9 cellular contexts compared by ENCODE assay signal in genomic region chr13:73335226-73335625, GRCh38.
DNase-seq lines count a peak whose midpoint lies in the region; ATAC-seq and TF ChIP-seq lines count a peak whose summit lies in the region.
"Had no signal": no experiment of that assay in that cellular context is flagged by ENCODE, and none has a peak within 500 bp of the region (broad histone marks: within the 10 kb centered on the region; RNA-seq: fewer than 3 reads in every experiment).

No MANE protein-coding gene starts in this region.

- WGBS in tibial nerve, 2 donors, result 70 to 74% methylated on average over 5 of the region's 5 CpGs

- no peaks in the 10 kb centered on the region for H3K4me1 ChIP-seq in tibial nerve
- H3K4me1 ChIP-seq: esophagus muscularis mucosa had no signal

- no peaks in the 10 kb centered on the region for H3K27me3 ChIP-seq in tibial nerve
- H3K27me3 ChIP-seq: esophagus muscularis mucosa had no signal

- no peaks in the 10 kb centered on the region for H3K9me3 ChIP-seq in tibial nerve
- H3K9me3 ChIP-seq: esophagus muscularis mucosa had no signal

- TF ChIP-seq CTCF in tibial nerve (IDR thresholded peaks at IDR 0.05), result no peak

- no peak for TF ChIP-seq POLR2A in tibial nerve (IDR thresholded peaks at IDR 0.05)

- H3K27ac ChIP-seq in tibial nerve, result no peak overlapping the region
- H3K27ac ChIP-seq: esophagus muscularis mucosa had no signal

- H3K36me3 ChIP-seq in tibial nerve, result no peaks in the 10 kb centered on the region
- H3K36me3 ChIP-seq: esophagus muscularis mucosa had no signal

- no peak overlapping the region for H3K4me3 ChIP-seq in tibial nerve
- H3K4me3 ChIP-seq: esophagus muscularis mucosa had no signal

- DNase-seq in Daoy (ENCODE audit: low read depth), result peak; percentile 28
- DNase-seq in fibroblast of the conjunctiva (ENCODE audit: low read depth), result peak; percentile 14
- DNase-seq in NCI-H1436 (lab: John Stamatoyannopoulos, UW), result no peak
- no peak for DNase-seq in NCI-H2107 (lab: John Stamatoyannopoulos, UW)
- no peak for DNase-seq in tibial nerve (ENCODE audit: low spot score in 2 of 2)
- no peak for DNase-seq in cortex of kidney (lab: John Stamatoyannopoulos, UW)

- peak; percentile 95 for ATAC-seq in GM21529 (IDR thresholded peaks at IDR 0.05; ENCODE audit: unreplicated experiment)
- ATAC-seq in HG03575 (IDR thresholded peaks at IDR 0.05; ENCODE audit: extremely low read depth, insufficient number of reproducible peaks, low FRiP score, unreplicated experiment), result peak; percentile 85

- no peak for TF ChIP-seq EP300 in tibial nerve (IDR thresholded peaks at IDR 0.05)

Comparison
In these comparisons a context has a peak if more than half of its experiments do, and no peak if none do; other contexts are left out.
1. DNase-seq: peak in Daoy (single experiment) and fibroblast of the conjunctiva (single experiment); none in NCI-H1436 (single experiment), NCI-H2107 (single experiment), tibial nerve (0 of 2) and cortex of kidney (single experiment).